ENCODE assay signal across 18 cellular contexts in the genomic region with DNA sequence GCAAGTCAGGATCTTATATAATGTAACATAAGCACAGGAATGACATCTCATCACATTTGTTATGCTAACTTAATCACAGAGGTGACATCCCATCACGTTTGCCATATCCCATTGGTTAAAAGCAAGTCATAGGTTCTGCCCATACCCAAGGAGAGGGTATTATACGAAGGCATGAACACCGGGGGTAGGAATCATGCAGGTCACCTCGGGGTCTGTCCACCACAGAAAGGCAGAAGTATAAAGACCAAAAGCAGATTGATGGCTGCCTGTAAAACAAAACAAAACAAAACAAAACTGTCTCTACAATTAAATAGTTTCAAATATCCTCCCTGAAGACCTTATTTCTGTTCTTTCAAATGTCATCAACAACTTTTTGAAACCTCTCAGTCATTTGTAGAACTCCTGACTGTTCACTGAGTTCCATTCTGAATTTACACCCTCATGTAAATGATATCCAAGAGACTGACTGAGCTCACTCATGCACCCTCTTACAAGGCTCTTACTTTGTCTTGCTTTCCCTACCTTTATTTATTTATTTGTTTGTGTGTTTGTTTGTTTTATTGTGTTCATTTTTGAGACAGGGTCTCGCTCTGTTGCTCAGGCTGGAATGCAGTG. TPM values are rescaled to one million over a fixed set of nuclear protein-coding genes. Genes with fewer than 3 reads are reported as not detected.
DNase-seq lines count a peak whose midpoint lies in the region; ATAC-seq and TF ChIP-seq lines count a peak whose summit lies in the region.
"Had no signal": no experiment of that assay in that cellular context is flagged by ENCODE, and none has a peak within 500 bp of the region (broad histone marks: within the 10 kb centered on the region; RNA-seq: fewer than 3 reads in every experiment).

No MANE protein-coding gene starts in this region.

- H3K4me3 ChIP-seq in esophagus muscularis mucosa (no peak overlapping the region), mammary epithelial cell (replicated peaks in 1 of 3; ENCODE audit: insufficient read depth in 1 of 3, low read depth in 2 of 3, low read length in 3 of 3) (no peak overlapping the region), adrenal gland (no peak overlapping the region)

- TF ChIP-seq EP300 in esophagus muscularis mucosa (IDR thresholded peaks at IDR 0.05) = no peak

- dilution Hi-C loops in mammary epithelial cell (cut with HindIII; ENCODE audit: low sequenced_read_pairs) = loop anchor here (25.0 kb wide), 1 partner anchor 288 kb away; no protein-coding TSS in a partner anchor

- no peaks in the 10 kb centered on the region for H4K20me1 ChIP-seq in mammary epithelial cell (ENCODE audit: insufficient read depth, low read length)

- H3K9ac ChIP-seq in mammary epithelial cell (ENCODE audit: insufficient read depth, low read length) = no peak overlapping the region

- CTCF ChIA-PET in mammary epithelial cell (lab: Charles Lee; ENCODE audit: low non-redundant PET) = no interaction called here

- TF ChIP-seq CTCF in esophagus muscularis mucosa (IDR thresholded peaks at IDR 0.05) = no peak
- TF ChIP-seq CTCF in mammary epithelial cell (conservative IDR thresholded peaks at IDR 0.05 in 1 of 2, IDR thresholded peaks at IDR 0.05 in 1 of 2; ENCODE audit: extremely low read depth in 1 of 2, insufficient read depth in 1 of 2, low read depth in 1 of 2, low read length in 2 of 2) = no peak
- no peak for TF ChIP-seq CTCF in adrenal gland (IDR thresholded peaks at IDR 0.05)

- no peak overlapping the region for H3K4me2 ChIP-seq in mammary epithelial cell (ENCODE audit: insufficient read depth, low read depth, low read length)

- no peaks in the 10 kb centered on the region for H3K79me2 ChIP-seq in mammary epithelial cell (ENCODE audit: insufficient read depth, low read length)

- ATAC-seq in GM18873 (IDR thresholded peaks at IDR 0.05; ENCODE audit: low FRiP score, unreplicated experiment) (peak; percentile 47), GM21786 (IDR thresholded peaks at IDR 0.05; ENCODE audit: unreplicated experiment) (peak; percentile 58), HG03095 (IDR thresholded peaks at IDR 0.05; ENCODE audit: unreplicated experiment) (peak; percentile 69), HG02840 (IDR thresholded peaks at IDR 0.05; ENCODE audit: low FRiP score, unreplicated experiment) (no peak)

- in situ Hi-C loops in mammary epithelial cell (cut with MboI; ENCODE audit: low sequenced_read_pairs in 2 of 2) = loop anchor here (25.0 kb wide), 1 partner anchor 863 kb away; no protein-coding TSS in a partner anchor

- intact Hi-C loops in esophagus muscularis mucosa (cut with DNase I) = no loop called here
- intact Hi-C loops in mammary epithelial cell (cut with micrococcal nuclease) = no loop called here
- intact Hi-C loops in adrenal gland (cut with DNase I) = no loop called here

- DNase-seq in esophagus muscularis mucosa (ENCODE audit: extremely low spot score) (peak; percentile 42), DMS79 treated with DMSO at 0.1 percent for 48 hours (lab: John Stamatoyannopoulos, UW) (no peak), mammary epithelial cell (no peak), adrenal gland (no peak)
- DNase-seq: activated CD4-positive, alpha-beta T cell treated with anti-CD3 and anti-CD28 coated beads, Interleukin-2, amount 10 ng/mL, durations not matched to agents 7 days and 5 days; activated CD8-positive, alpha-beta memory T cell treated with anti-CD3 and anti-CD28 coated beads, Interleukin-2, amount 50 U/mL, for 48 hours; activated naive CD4-positive, alpha-beta T cell; AML-193; Caco-2; IMR-90; MV-4-11; NCI-H1930; NCI-H446 had no signal

- TF ChIP-seq POLR2A in esophagus muscularis mucosa (IDR thresholded peaks at IDR 0.05; ENCODE audit: low read depth) (no peak), adrenal gland (IDR thresholded peaks at IDR 0.05) (no peak)

- H3K27ac ChIP-seq in esophagus muscularis mucosa (replicated peaks in 1 of 4) (no peak overlapping the region), mammary epithelial cell (ENCODE audit: insufficient read depth, low read depth, low read length) (no peak overlapping the region), adrenal gland (no peak overlapping the region)
- H3K27ac ChIP-seq: neutrophil had no signal

- no TSS peak for BruUV-seq in mammary epithelial cell (replicated peaks; lab: Mats Ljungman, UMichigan)

- H2AFZ ChIP-seq in mammary epithelial cell (ENCODE audit: low read depth, low read length) = no peak overlapping the region

- WGBS in esophagus muscularis mucosa = 91% methylated on average over 5 of the region's 5 CpGs
- WGBS in mammary epithelial cell (ENCODE audit: low coverage, missing lambda C conversion rate) = 79% methylated on average over 5 of the region's 5 CpGs
- WGBS in adrenal gland, 4 donors = 82 to 93% (median 87%) methylated on average over 5 of the region's 5 CpGs

- H3K4me1 ChIP-seq in esophagus muscularis mucosa (no peaks in the 10 kb centered on the region), mammary epithelial cell (ENCODE audit: insufficient read depth, low read length) (no peaks in the 10 kb centered on the region), adrenal gland (replicated peaks in 1 of 2) (no peaks in the 10 kb centered on the region)
- H3K4me1 ChIP-seq: Caco-2 had no signal

- no peaks in the 10 kb centered on the region for H3K27me3 ChIP-seq in esophagus muscularis mucosa
- peaks cover 6% of the 10 kb centered on the region for H3K27me3 ChIP-seq in mammary epithelial cell (ENCODE audit: insufficient read depth, low read length)
- no peaks in the 10 kb centered on the region for H3K27me3 ChIP-seq in adrenal gland
- H3K27me3 ChIP-seq: neutrophil had no signal

- H3K9me3 ChIP-seq in esophagus muscularis mucosa (peaks cover 0 to 7% (median 2%) of the 10 kb centered on the region in 4 donors), mammary epithelial cell (replicated peaks; ENCODE audit: insufficient read depth, low read length) (no peaks in the 10 kb centered on the region), adrenal gland (replicated peaks in 1 of 3) (peaks cover 0 to 5% (median 0%) of the 10 kb centered on the region in 3 donors)
- H3K9me3 ChIP-seq: Caco-2, neutrophil had no signal

- H3K36me3 ChIP-seq in esophagus muscularis mucosa = no peaks in the 10 kb centered on the region
- no peaks in the 10 kb centered on the region for H3K36me3 ChIP-seq in mammary epithelial cell (ENCODE audit: insufficient read depth, low read length)
- H3K36me3 ChIP-seq in adrenal gland (replicated peaks in 1 of 2) = no peaks in the 10 kb centered on the region
- H3K36me3 ChIP-seq: neutrophil had no signal

RNA-seq across cellular contexts. Expression of gene ZNF639, which starts 22.7 kb away (rescaled TPM):
- total RNA-seq in esophagus muscularis mucosa (10 to 100 TPM; 50.0 to 78.2 (median 58.8) TPM), mammary epithelial cell (10 to 100 TPM; 25.3 to 27.7 TPM), adrenal gland (10 to 100 TPM; 25.9 to 53.4 (median 39.4) TPM)
- polyA plus RNA-seq in mammary epithelial cell (11.2 TPM), adrenal gland (10 to 100 TPM; 14.8 to 52.5 (median 19.0) TPM)
- polyA minus RNA-seq in mammary epithelial cell = 4.8 TPM

RNA-seq across cellular contexts. Expression of gene MFN1, which starts 47.4 kb away (rescaled TPM):
- total RNA-seq in esophagus muscularis mucosa = 10 to 100 TPM; 32.8 to 48.6 (median 37.3) TPM
- 10 to 100 TPM; 51.5 to 55.2 TPM for total RNA-seq in mammary epithelial cell
- 16.5 TPM for polyA plus RNA-seq in mammary epithelial cell
- 39.3 TPM for polyA minus RNA-seq in mammary epithelial cell
- total RNA-seq in adrenal gland = 10 to 100 TPM; 20.1 to 60.9 (median 41.7) TPM
- polyA plus RNA-seq in adrenal gland = 10 to 100 TPM; 12.4 to 48.7 (median 15.7) TPM

RNA-seq across cellular contexts. Expression of gene KCNMB3, which starts 49.2 kb away (rescaled TPM):
- total RNA-seq in esophagus muscularis mucosa (1 to 10 TPM; 1.3 to 4.1 (median 2.9) TPM), mammary epithelial cell (1 to 10 TPM; 1.0 to 1.2 TPM), adrenal gland (1 to 10 TPM in 6 of 8 donors, under 1 TPM in 2; under 0.01 to 5.5 (median 1.7) TPM)
- polyA plus RNA-seq in mammary epithelial cell (0.67 TPM), adrenal gland (1 to 10 TPM; 2.7 to 4.4 (median 4.3) TPM)
- polyA minus RNA-seq in mammary epithelial cell = not detected
